ENCODE assay signal across 12 cellular contexts in the genomic region with DNA sequence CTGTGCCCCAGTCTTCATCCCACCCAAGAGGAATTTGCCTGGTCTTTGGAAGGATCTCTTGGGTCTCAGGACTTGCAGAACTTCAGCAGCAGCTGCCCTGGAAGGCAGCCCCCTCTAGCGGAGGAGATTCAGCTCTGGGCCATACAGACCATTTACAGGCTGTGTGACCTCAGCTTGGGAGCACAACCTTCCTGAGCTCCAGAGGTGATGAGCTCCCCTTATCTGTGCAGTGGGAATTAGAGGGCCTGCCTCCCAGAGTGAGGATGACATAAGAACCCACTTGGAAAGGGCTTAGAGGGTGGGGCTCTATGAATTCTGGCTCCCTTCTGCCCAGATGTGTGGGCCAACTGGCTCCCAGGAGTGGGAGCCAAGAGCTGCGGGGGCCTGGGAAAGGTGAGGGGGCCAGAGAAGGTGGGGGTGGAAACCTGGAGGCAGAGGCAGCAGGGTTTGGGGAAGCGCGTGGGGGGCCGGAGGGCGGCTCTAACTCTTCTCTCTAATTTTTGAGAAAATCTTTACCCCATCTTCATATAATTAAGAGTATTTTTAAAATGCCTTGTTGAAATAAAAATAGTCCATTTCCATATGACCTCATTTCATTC. TPM values are rescaled to one million over a fixed set of nuclear protein-coding genes. Genes with fewer than 3 reads are reported as not detected.
A peak's percentile ranks its signal among the peaks of the same experiment; 100 is the strongest.
DNase-seq lines count a peak whose midpoint lies in the region; ATAC-seq, FAIRE-seq and TF ChIP-seq lines count a peak whose summit lies in the region.
"Had no signal": no experiment of that assay in that cellular context is flagged by ENCODE, and none has a peak within 500 bp of the region (broad histone marks: within the 10 kb centered on the region; RNA-seq: fewer than 3 reads in every experiment).

No MANE protein-coding gene starts in this region.

- no peak overlapping the region for H3K56ac ChIP-seq in IMR-90 (ENCODE audit: extremely low read depth, insufficient read depth, low read length)

- ATAC-seq in IMR-90 (ENCODE audit: low read depth), result no peak

- dilution Hi-C loops in IMR-90 (cut with HindIII; ENCODE audit: low sequenced_read_pairs, unreplicated experiment) (no loop called here), keratinocyte (cut with MboI; ENCODE audit: extremely low pct_ligation_motif_present, low sequenced_read_pairs) (no loop called here)

- peak; percentile 44 for TF ChIP-seq RAD21 in IMR-90 (IDR thresholded peaks at IDR 0.05; ENCODE audit: low read length)

- no peaks in the 10 kb centered on the region for H3K79me2 ChIP-seq in keratinocyte (ENCODE audit: control insufficient read depth, insufficient read depth, low read length)

- H3K9me1 ChIP-seq in IMR-90 (ENCODE audit: insufficient read depth, low read length) (peaks cover 32% of the 10 kb centered on the region), keratinocyte (ENCODE audit: control insufficient read depth, extremely low read depth, insufficient read depth, low read length) (no peaks in the 10 kb centered on the region)

- POLR2A ChIA-PET in IMR-90 (lab: Charles Lee; ENCODE audit: unreplicated experiment), result no interaction called here

- H2AFZ ChIP-seq in IMR-90 (replicated peaks; ENCODE audit: low read length, poor library complexity), result no peak overlapping the region
- no peak overlapping the region for H2AFZ ChIP-seq in keratinocyte (ENCODE audit: control insufficient read depth, low read length)

- in situ Hi-C loops in IMR-90 (cut with MboI; ENCODE audit: low sequenced_read_pairs) (no loop called here), astrocyte of the spinal cord (cut with HindIII; ENCODE audit: low sequenced_read_pairs) (no loop called here), transverse colon (cut with MboI; ENCODE audit: low pct_ligation_motif_present in 1 of 4, low pct_unique_long_range_greater_than_20kb in 1 of 4, low sequenced_read_pairs in 3 of 4) (no loop called here)

- no peak for TF ChIP-seq EP300 in transverse colon (IDR thresholded peaks at IDR 0.05; ENCODE audit: low read depth)

- BruUV-seq in IMR-90 (replicated peaks; lab: Mats Ljungman, UMichigan), result no TSS peak

- H3K9me3 ChIP-seq in IMR-90 (ENCODE audit: control insufficient read depth, insufficient read depth, low read length), result no peaks in the 10 kb centered on the region
- H3K9me3 ChIP-seq in keratinocyte (ENCODE audit: control insufficient read depth, low read depth, low read length), result no peaks in the 10 kb centered on the region
- H3K9me3 ChIP-seq in transverse colon, result no peaks in the 10 kb centered on the region

- H3K79me1 ChIP-seq in IMR-90 (ENCODE audit: low read depth in 1 of 2, low read length in 2 of 2), result peaks cover 15 to 91% of the 10 kb centered on the region in 2 experiments

- H3K4ac ChIP-seq in IMR-90 (ENCODE audit: low read depth, low read length), result no peak overlapping the region

- no peak overlapping the region for H2BK5ac ChIP-seq in IMR-90 (ENCODE audit: low read depth, low read length, poor library complexity, severe bottlenecking)

- H2BK15ac ChIP-seq in IMR-90 (ENCODE audit: low read depth, low read length), result no peak overlapping the region

- H4K20me1 ChIP-seq in IMR-90 (ENCODE audit: insufficient read depth, low read length) (peaks cover 61% of the 10 kb centered on the region), keratinocyte (ENCODE audit: control insufficient read depth, extremely low read depth, insufficient read depth, low read length) (no peaks in the 10 kb centered on the region)

- TF ChIP-seq CTCF in IMR-90 (conservative IDR thresholded peaks at IDR 0.05; ENCODE audit: low read depth, low read length), result peak; percentile 44
- TF ChIP-seq CTCF in astrocyte of the spinal cord (IDR thresholded peaks at IDR 0.05; ENCODE audit: low read depth, low read length), result peak; percentile 32
- TF ChIP-seq CTCF in keratinocyte (optimal IDR thresholded peaks at IDR 0.05 in 1 of 3, IDR thresholded peaks at IDR 0.05 in 1 of 3, conservative IDR thresholded peaks at IDR 0.05 in 1 of 3; ENCODE audit: extremely low read depth in 1 of 3, insufficient read depth in 2 of 3, low read length in 3 of 3), result peak; percentile 11 to 34 (median 19)
- peak in 2 of 5 experiments; percentile 25 to 34 for TF ChIP-seq CTCF in transverse colon (IDR thresholded peaks at IDR 0.05)

- H3K4me3 ChIP-seq in IMR-90 (ENCODE audit: insufficient read depth, low read depth, low read length), result no peak overlapping the region
- H3K4me3 ChIP-seq in astrocyte of the spinal cord (ENCODE audit: low read depth, low read length), result no peak overlapping the region
- no peak overlapping the region for H3K4me3 ChIP-seq in keratinocyte (ENCODE audit: control insufficient read depth in 2 of 3, extremely low read depth in 1 of 3, insufficient read depth in 2 of 3, low read depth in 1 of 3, low read length in 3 of 3)
- no peak overlapping the region for H3K4me3 ChIP-seq in transverse colon
- H3K4me3 ChIP-seq: coronary artery had no signal

- no peak overlapping the region for H2BK120ac ChIP-seq in IMR-90 (ENCODE audit: low read depth, low read length)

- no peak overlapping the region; the same call in 1 of the 2 replicates for H2AK5ac ChIP-seq in IMR-90 (ENCODE audit: low read depth, low read length)

- H2AK9ac ChIP-seq in IMR-90 (replicated peaks; ENCODE audit: low read depth, low read length, poor library complexity), result no peak overlapping the region

- H3K18ac ChIP-seq in IMR-90 (ENCODE audit: low read depth, low read length), result no peak overlapping the region

- no peak overlapping the region for H3K23ac ChIP-seq in IMR-90 (ENCODE audit: low read depth, low read length)

- DNase-seq in COLO668 (lab: John Stamatoyannopoulos, UW; ENCODE audit: unreplicated experiment) (peak; percentile 55), IMR-90 (peak; percentile 14), astrocyte of the spinal cord (ENCODE audit: low read depth, low spot score) (no peak), keratinocyte (ENCODE audit: low read depth, low spot score) (no peak), transverse colon (no peak), NCI-H2227 (lab: John Stamatoyannopoulos, UW; ENCODE audit: unreplicated experiment) (no peak), NCI-H146 (lab: John Stamatoyannopoulos, UW) (no peak)
- no peak for DNase-seq in activated CD8-positive, alpha-beta memory T cell treated with anti-CD3 and anti-CD28 coated beads, Interleukin-2, amount 50 U/mL, for 4 hours
- DNase-seq: DMS79 treated with DMSO at 0.1 percent for 48 hours, NCI-H69 had no signal

- intact Hi-C loops in IMR-90 (cut with micrococcal nuclease), result no loop called here
- intact Hi-C loops in transverse colon (cut with DNase I; ENCODE audit: low total_unique reads), result no loop called here

- no peak overlapping the region for H4K8ac ChIP-seq in IMR-90 (ENCODE audit: low read depth in 2 of 2, low read length in 2 of 2)

- H3K4me1 ChIP-seq in IMR-90 (ENCODE audit: control insufficient read depth, insufficient read depth, low read length) (peaks cover 15% of the 10 kb centered on the region), keratinocyte (ENCODE audit: control insufficient read depth, extremely low read depth, insufficient read depth, low read length) (no peaks in the 10 kb centered on the region), transverse colon (peaks cover 0 to 12% (median 2%) of the 10 kb centered on the region in 4 donors)

- TF ChIP-seq POLR2A in IMR-90 (IDR thresholded peaks at IDR 0.05; ENCODE audit: low read depth, low read length) (no peak), transverse colon (IDR thresholded peaks at IDR 0.05) (no peak)

- H3K36me3 ChIP-seq in IMR-90 (ENCODE audit: control insufficient read depth, insufficient read depth, low read length) (no peaks in the 10 kb centered on the region), keratinocyte (ENCODE audit: control insufficient read depth in 2 of 2, extremely low read depth in 1 of 2, insufficient read depth in 2 of 2, low read length in 2 of 2) (no peaks in the 10 kb centered on the region), transverse colon (no peaks in the 10 kb centered on the region)

- no peak for FAIRE-seq in keratinocyte (lab: Jason Lieb, UNC)

- H3K9ac ChIP-seq in IMR-90 (ENCODE audit: low read depth, low read length) (no peak overlapping the region), keratinocyte (ENCODE audit: control insufficient read depth, extremely low read depth, insufficient read depth, low read length) (no peak overlapping the region)

- H2BK20ac ChIP-seq in IMR-90 (ENCODE audit: low read depth, low read length), result no peak overlapping the region

- H4K91ac ChIP-seq in IMR-90 (ENCODE audit: insufficient read depth, low read depth, low read length), result no peak overlapping the region

- WGBS in IMR-90 (ENCODE audit: extremely low coverage in 2 of 2, insufficient read length in 1 of 2), 2 experiments, result no CpG with 5 or more reads among the region's 6 CpGs
- 77 to 78% methylated on average over 3 to 6 of the region's 6 CpGs for WGBS in transverse colon (ENCODE audit: low coverage in 1 of 2), 2 donors

- H3K27me3 ChIP-seq in IMR-90 (ENCODE audit: control insufficient read depth, insufficient read depth, low read length), result no peaks in the 10 kb centered on the region
- H3K27me3 ChIP-seq in keratinocyte (ENCODE audit: control insufficient read depth, extremely low read depth, insufficient read depth, low read length), result no peaks in the 10 kb centered on the region
- no peaks in the 10 kb centered on the region for H3K27me3 ChIP-seq in transverse colon

- H3K4me2 ChIP-seq in IMR-90 (ENCODE audit: low read depth, low read length), result no peak overlapping the region
- no peak overlapping the region for H3K4me2 ChIP-seq in keratinocyte (ENCODE audit: control insufficient read depth, extremely low read depth, insufficient read depth, low read depth, low read length)

- no peak overlapping the region for H3K14ac ChIP-seq in IMR-90 (replicated peaks; ENCODE audit: low read depth, low read length)

- H3K27ac ChIP-seq in IMR-90 (ENCODE audit: insufficient read depth, low read length) (no peak overlapping the region), keratinocyte (ENCODE audit: control insufficient read depth, insufficient read depth, low read length) (no peak overlapping the region), transverse colon (no peak overlapping the region)
- H3K27ac ChIP-seq: coronary artery had no signal

- CTCF ChIA-PET in IMR-90 (lab: Yijun Ruan, JAX), result no interaction called here

- H4K5ac ChIP-seq in IMR-90 (ENCODE audit: low read depth, low read length), result no peak overlapping the region

RNA-seq across cellular contexts. Expression of gene EPHB2, which starts 21.4 kb away (rescaled TPM):
- total RNA-seq in IMR-90 (2012; rRNA removed) (54.7 and 58.8 TPM in 2 replicates), transverse colon (100 to 1,000 TPM in 1 of 4 donors, 10 to 100 TPM in 2, 1 to 10 TPM in 1; 3.0 to 152 (median 27.9) TPM)
- polyA plus RNA-seq in IMR-90 (2012; rRNA removed) (52.3 and 53.6 TPM in 2 replicates), keratinocyte (0.09 to 0.82 TPM (median 0.10 TPM) in 3 replicates)
- polyA plus RNA-seq in IMR-90 (2012; cell fraction: cytosol; rRNA removed), result 25.1 and 54.3 TPM in 2 replicates
- 18.5 and 36.7 TPM in 2 replicates for polyA plus RNA-seq in IMR-90 (2012; cell fraction: nucleus; rRNA removed; ENCODE audit: low replicate concordance)
- 0.97 TPM for polyA plus RNA-seq in keratinocyte (2011; ENCODE audit: low read depth)
- polyA plus RNA-seq in keratinocyte (2011; cell fraction: cytosol; rRNA removed), result 0.13 and 0.22 TPM in 2 replicates
- polyA plus RNA-seq in keratinocyte (2011; cell fraction: nucleus; rRNA removed), result 0.60 and 0.70 TPM in 2 replicates
- 0.15 and 1.1 TPM in 2 replicates for polyA plus RNA-seq in keratinocyte (2012; ENCODE audit: low replicate concordance)
- polyA minus RNA-seq in keratinocyte, result 0.35 to 3.5 TPM (median 0.99 TPM) in 3 replicates
- not detected for polyA minus RNA-seq in keratinocyte (2011; cell fraction: cytosol; rRNA and poly(A)+ RNA removed)
- polyA minus RNA-seq in keratinocyte (2011; cell fraction: nucleus; rRNA and poly(A)+ RNA removed), result 1.9 and 2.8 TPM in 2 replicates
- polyA plus RNA-seq: IgD-negative memory B cell had no signal

Comparison
In these comparisons a context has a peak if more than half of its experiments do, and no peak if none do; other contexts are left out.
1. DNase-seq: peak in COLO668 (single experiment) and IMR-90 (single experiment); none in astrocyte of the spinal cord (single experiment), keratinocyte (single experiment), transverse colon (single experiment), NCI-H2227 (single experiment), activated CD8-positive, alpha-beta memory T cell treated with anti-CD3 and anti-CD28 coated beads, Interleukin-2, amount 50 U/mL, for 4 hours (single experiment) and NCI-H146 (single experiment).